In the genomic region with DNA sequence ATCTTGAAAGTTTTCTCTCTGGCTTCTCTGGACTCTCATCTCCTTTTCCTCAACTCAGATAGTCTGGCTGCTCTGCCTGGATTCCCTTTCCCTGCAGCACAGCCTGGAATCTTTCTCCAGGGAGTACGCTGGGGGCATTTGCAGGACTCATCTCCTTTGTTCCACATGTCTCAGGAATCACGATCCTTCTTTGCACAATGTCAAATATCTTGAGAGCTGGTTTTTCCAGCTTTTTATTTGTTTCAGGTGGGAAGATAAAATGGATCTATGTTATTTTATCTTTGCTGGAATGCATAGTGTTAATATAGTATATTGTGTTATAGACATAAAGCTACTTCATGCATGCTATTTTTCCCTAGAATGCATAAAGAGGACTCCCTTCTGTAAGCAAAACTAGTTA, we compare ENCODE assay signal across 12 cellular contexts.
"Had no signal": no experiment of that assay in that cellular context is flagged by ENCODE, and none has a peak within 500 bp of the region (broad histone marks: within the 10 kb centered on the region; RNA-seq: fewer than 3 reads in every experiment).

No MANE protein-coding gene starts in this region.

- H3K9me3 ChIP-seq: colonic mucosa had no signal

- H3K27me3 ChIP-seq: colonic mucosa had no signal

- H3K27ac ChIP-seq: colonic mucosa, WERI-Rb-1 had no signal

- DNase-seq: activated CD4-positive, alpha-beta memory T cell treated with anti-CD3 and anti-CD28 coated beads, Interleukin-2, amount 10 ng/mL, durations not matched to agents 7 days and 5 days; activated CD4-positive, alpha-beta T cell treated with anti-CD3 and anti-CD28 coated beads for 36 hours; activated T-cell treated with anti-CD3 and anti-CD28 coated beads, Interleukin-2, amount 50 U/mL, for 48 hours; caudate nucleus; colonic mucosa; effector CD4-positive, alpha-beta T cell; immature natural killer cell; natural killer cell; stimulated activated CD4-positive, alpha-beta T cell treated with anti-CD3 and anti-CD28 coated beads, Interleukin-4, amount 100 ng/mL, for 4 hours; stimulated activated naive CD8-positive, alpha-beta T cell treated with anti-CD3 and anti-CD28 coated beads, Interleukin-15, amount 100 ng/mL, for 72 hours; T-cell; WERI-Rb-1 had no signal

- H3K4me3 ChIP-seq: colonic mucosa had no signal

- H3K4me1 ChIP-seq: colonic mucosa had no signal

- H3K36me3 ChIP-seq: colonic mucosa, WERI-Rb-1 had no signal

- ATAC-seq: activated CD4-positive, alpha-beta T cell treated with anti-CD3 and anti-CD28 coated beads for 36 hours; natural killer cell; stimulated activated naive CD8-positive, alpha-beta T cell treated with anti-CD3 and anti-CD28 coated beads, Interleukin-15, amount 100 ng/mL, for 72 hours; T-cell had no signal
